12 cellular contexts compared by ENCODE assay signal in the genomic region with DNA sequence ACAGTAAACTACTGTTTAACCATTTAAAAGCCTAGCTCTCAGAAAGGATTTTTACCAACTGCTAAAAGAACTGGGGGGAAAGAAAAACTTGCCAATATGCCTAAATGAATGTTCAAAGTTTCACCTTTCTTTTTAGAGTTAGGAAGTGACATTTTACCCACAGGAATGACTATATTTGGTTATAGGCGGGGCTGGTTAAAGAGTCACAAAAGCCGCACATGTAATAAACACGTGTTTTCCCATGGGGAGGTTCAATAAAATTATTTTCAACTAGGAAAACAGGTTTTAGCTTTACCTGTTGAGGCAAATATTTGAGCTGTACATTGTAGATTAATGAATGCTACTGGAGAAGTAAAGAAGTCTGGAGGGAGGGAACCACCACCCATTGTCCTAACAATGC. TPM values are rescaled to one million over a fixed set of nuclear protein-coding genes. Genes with fewer than 3 reads are reported as not detected.
DNase-seq lines count a peak whose midpoint lies in the region; TF ChIP-seq lines count a peak whose summit lies in the region.
"Had no signal": no experiment of that assay in that cellular context is flagged by ENCODE, and none has a peak within 500 bp of the region (broad histone marks: within the 10 kb centered on the region; RNA-seq: fewer than 3 reads in every experiment).

No MANE protein-coding gene starts in this region.

- H3K9me3 ChIP-seq in OCI-LY3 (ENCODE audit: insufficient read depth, low read length) (no peaks in the 10 kb centered on the region), esophagus squamous epithelium (no peaks in the 10 kb centered on the region), transverse colon (no peaks in the 10 kb centered on the region)

- H3K27me3 ChIP-seq in OCI-LY3 (ENCODE audit: low read depth, low read length) (no peaks in the 10 kb centered on the region), esophagus squamous epithelium (no peaks in the 10 kb centered on the region), transverse colon (no peaks in the 10 kb centered on the region)

- TF ChIP-seq CTCF in OCI-LY3 (IDR thresholded peaks at IDR 0.05; ENCODE audit: low read depth, low read length): no peak
- no peak for TF ChIP-seq CTCF in esophagus squamous epithelium (IDR thresholded peaks at IDR 0.05)
- no peak for TF ChIP-seq CTCF in transverse colon (IDR thresholded peaks at IDR 0.05)

- H3K4me2 ChIP-seq in OCI-LY3 (ENCODE audit: low read length): peak overlapping the region; percentile 49

- 31 to 35% methylated on average over 3 of the region's 3 CpGs for WGBS in esophagus squamous epithelium, 2 donors
- WGBS in transverse colon (ENCODE audit: low coverage in 1 of 2), 2 donors: 31 to 37% methylated on average over 3 of the region's 3 CpGs

- intact Hi-C loops in esophagus squamous epithelium (cut with DNase I): no loop called here
- intact Hi-C loops in transverse colon (cut with DNase I; ENCODE audit: low total_unique reads): no loop called here

- no peak for TF ChIP-seq EP300 in transverse colon (IDR thresholded peaks at IDR 0.05; ENCODE audit: low read depth)

- H3K79me2 ChIP-seq in OCI-LY3 (ENCODE audit: low read length): no peaks in the 10 kb centered on the region

- H3K4me1 ChIP-seq in OCI-LY3 (ENCODE audit: low read length) (peaks cover 10% of the 10 kb centered on the region), esophagus squamous epithelium (peaks cover 0 to 40% (median 12%) of the 10 kb centered on the region in 3 donors), transverse colon (peaks cover 7 to 32% (median 10%) of the 10 kb centered on the region in 4 donors)

- H4K20me1 ChIP-seq in OCI-LY3 (ENCODE audit: insufficient read depth, low read length): no peaks in the 10 kb centered on the region

- H3K4me3 ChIP-seq in OCI-LY3 (ENCODE audit: low read length) (peak overlapping the region; percentile 18; the same call in 1 of the 2 replicates), esophagus squamous epithelium (peak overlapping the region in 2 of 4 donors; percentile 18 to 37), transverse colon (no peak overlapping the region)

- no peak for TF ChIP-seq POLR2A in esophagus squamous epithelium (IDR thresholded peaks at IDR 0.05)
- TF ChIP-seq POLR2A in transverse colon (IDR thresholded peaks at IDR 0.05): no peak

- H3K36me3 ChIP-seq in OCI-LY3 (replicated peaks; ENCODE audit: low read depth, low read length) (peaks cover 10% of the 10 kb centered on the region), esophagus squamous epithelium (peaks cover 0 to 33% (median 0%) of the 10 kb centered on the region in 3 donors), transverse colon (peaks cover 0 to 11% (median 0%) of the 10 kb centered on the region in 4 donors)

- H2AFZ ChIP-seq in OCI-LY3 (ENCODE audit: low read depth, low read length): peak overlapping the region; percentile 41; the same call in 1 of the 2 replicates

- in situ Hi-C loops in transverse colon (cut with MboI; ENCODE audit: low pct_ligation_motif_present in 1 of 4, low pct_unique_long_range_greater_than_20kb in 1 of 4, low sequenced_read_pairs in 3 of 4): no loop called here

- H3K27ac ChIP-seq in OCI-LY3 (ENCODE audit: low read length): no peak overlapping the region
- peak overlapping the region; percentile 61 to 83 (median 70) for H3K27ac ChIP-seq in esophagus squamous epithelium
- H3K27ac ChIP-seq in transverse colon: peak overlapping the region; percentile 60 to 79 (median 69)

- DNase-seq in SIG-M5 treated with dmso at 0.1 percent for 504 hours (lab: John Stamatoyannopoulos, UW; ENCODE audit: unreplicated experiment) (peak; percentile 34), SIG-M5 (lab: John Stamatoyannopoulos, UW) (no peak), esophagus squamous epithelium (lab: John Stamatoyannopoulos, UW) (no peak), transverse colon (no peak), RKO (ENCODE audit: low spot score) (no peak)
- no peak for DNase-seq in stimulated activated CD4-positive, alpha-beta T cell treated with anti-CD3 and anti-CD28 coated beads, Interleukin-4, amount 100 ng/mL, for 1 hour
- DNase-seq in activated T-cell treated with anti-CD3 and anti-CD28 coated beads, Interleukin-2, amount 50 U/mL, for 1 hour: no peak
- DNase-seq: activated T-cell treated with anti-CD3 and anti-CD28 coated beads, Interleukin-2, amount 50 U/mL, for 24 hours; DND-41; H7; NCI-H1694 had no signal

- H3K9ac ChIP-seq in OCI-LY3 (ENCODE audit: low read length): no peak overlapping the region

RNA-seq across cellular contexts. Expression of gene UGDH, which starts 41.6 kb away (rescaled TPM):
- total RNA-seq in esophagus squamous epithelium: 100 to 1,000 TPM in 2 of 4 donors, 10 to 100 TPM in 2; 55.2 to 188 (median 98.0) TPM
- total RNA-seq in transverse colon: 100 to 1,000 TPM; 293 to 849 (median 479) TPM
